9 cellular contexts compared by ENCODE assay signal in the genomic region with DNA sequence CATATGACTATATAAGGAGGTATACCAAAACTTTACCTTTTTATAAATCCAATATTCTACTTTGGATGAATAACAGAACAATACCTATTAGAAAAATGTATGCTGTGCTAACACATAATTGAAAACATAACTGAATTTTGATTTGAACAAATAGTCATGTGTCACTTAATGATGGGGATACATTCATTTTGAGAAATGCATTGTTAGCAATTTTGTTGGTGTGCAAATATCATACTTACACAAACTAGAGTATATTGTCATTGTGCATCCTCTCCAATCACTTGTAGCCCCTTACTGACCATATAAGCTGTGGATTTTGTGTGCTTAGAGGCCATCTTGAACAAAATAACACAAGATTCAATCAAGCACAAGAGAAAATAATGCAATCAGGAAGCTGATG.
"Had no signal": no experiment of that assay in that cellular context is flagged by ENCODE, and none has a peak within 500 bp of the region (broad histone marks: within the 10 kb centered on the region; RNA-seq: fewer than 3 reads in every experiment).

No MANE protein-coding gene starts in this region.

- H3K4me3 ChIP-seq: GM23248 had no signal

- DNase-seq: GM23248, H9, HCEC 1CT, Karpas-422, KBM-7 had no signal

- H3K9me3 Mint-ChIP-seq: H9 had no signal

- H2AFZ ChIP-seq: GM23248 had no signal

- H3K4me2 ChIP-seq: KMS-11 had no signal

- H3K27ac Mint-ChIP-seq: H9 had no signal

- H3K9ac ChIP-seq: GM23248, KMS-11 had no signal

- H3K4me3 Mint-ChIP-seq: H9 had no signal

- H3K4me1 Mint-ChIP-seq: H9 had no signal

- H3K27ac ChIP-seq: GM23248, KMS-11 had no signal

- FAIRE-seq: H1, H54, HTR-8/SVneo had no signal
